ENCODE assay signal across 36 cellular contexts in the genomic region with DNA sequence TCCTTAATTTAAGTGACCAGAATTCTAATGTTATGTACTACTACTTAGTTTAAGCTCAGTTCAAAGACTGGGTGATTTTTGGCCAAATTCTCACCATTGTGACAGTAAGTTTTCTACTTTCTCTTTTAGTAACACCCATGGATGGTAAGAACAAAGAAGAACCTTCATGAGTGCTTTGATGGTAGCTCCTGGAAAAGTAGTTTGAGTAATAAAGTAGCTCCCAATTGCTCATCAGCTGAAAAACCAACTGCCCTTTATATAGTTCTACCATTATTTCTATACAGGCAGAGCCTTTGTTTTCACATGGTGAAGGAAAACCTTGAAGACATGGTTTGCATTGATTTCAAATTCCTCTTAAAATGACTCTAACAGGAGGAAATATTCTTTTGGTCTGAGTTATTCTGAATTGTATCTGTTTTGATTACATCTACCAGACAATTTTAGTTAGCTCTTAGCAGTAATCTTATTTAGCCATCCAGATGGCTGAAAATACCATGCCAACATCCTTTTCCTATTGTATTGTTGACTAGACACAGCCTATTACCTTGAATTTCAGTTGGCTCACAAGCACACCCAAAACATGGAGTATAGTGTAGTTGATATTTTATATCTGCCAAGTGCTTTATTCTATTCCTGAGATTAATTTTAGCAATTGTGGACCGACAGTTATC.
"Had no signal": no experiment of that assay in that cellular context is flagged by ENCODE, and none has a peak within 500 bp of the region (broad histone marks: within the 10 kb centered on the region; RNA-seq: fewer than 3 reads in every experiment).

No MANE protein-coding gene starts in this region.

- H3K9me3 ChIP-seq: MG63 had no signal

- H3K27ac ChIP-seq: PC-9, RWPE1 had no signal

- DNase-seq: activated CD4-positive, alpha-beta memory T cell treated with anti-CD3 and anti-CD28 coated beads for 36 hours; activated CD4-positive, alpha-beta T cell treated with anti-CD3 and anti-CD28 coated beads for 4 hours; activated CD4-positive, alpha-beta T cell treated with anti-CD3 and anti-CD28 coated beads, Interleukin-2, amount 50 U/mL, for 1 hour; activated gamma-delta T cell; activated naive CD4-positive, alpha-beta T cell treated with anti-CD3 and anti-CD28 coated beads for 36 hours; activated naive CD8-positive, alpha-beta T cell treated with anti-CD3 and anti-CD28 coated beads, Interleukin-2, amount 50 U/mL, for 24 hours; activated T-cell treated with anti-CD3 and anti-CD28 coated beads, Interleukin-2, amount 50 U/mL, for 1 hour; activated T-cell treated with anti-CD3 and anti-CD28 coated beads, Interleukin-2, amount 50 U/mL, for 72 hours; anterior cingulate cortex; Kasumi-1; KG1; MG63; NCI-H1048; NCI-H1105 treated with DMSO at 0.1 percent for 48 hours; NCI-H1436; NCI-H1694; NCI-H1930; NCI-H2081 treated with DMSO at 0.1 percent for 48 hours; NCI-H226; NCI-H446 treated with DMSO at 0.1 percent for 48 hours; NCI-H69; NK-92 treated with Interleukin-12 subunit alpha and Interleukin-12 subunit beta, amount 100 ng/mL, for 24 hours; PC-9; SIG-M5 had no signal

- FAIRE-seq: bronchial epithelial cell, RCC 7860, TTC549 had no signal

- H3K27ac Mint-ChIP-seq: activated CD4-positive, alpha-beta memory T cell treated with anti-CD3 and anti-CD28 coated beads for 36 hours; activated naive CD4-positive, alpha-beta T cell treated with anti-CD3 and anti-CD28 coated beads for 36 hours; activated naive CD8-positive, alpha-beta T cell; activated naive CD8-positive, alpha-beta T cell treated with anti-CD3 and anti-CD28 coated beads, Interleukin-2, amount 50 U/mL, for 24 hours; activated T-cell treated with anti-CD3 and anti-CD28 coated beads, Interleukin-2, amount 50 U/mL, for 72 hours; activated T-helper 2 cell treated with anti-CD3 and anti-CD28 coated beads, Interferon-gamma antibody, Interleukin-2, Interleukin-4, amounts not matched to agents 10 μg/mL and 5 μg/mL and 100 μg/mL, durations not matched to agents 14 hours and 24 hours and 36 hours; T-helper 1 cell treated with Interleukin-12 subunit alpha and Interleukin-12 subunit beta and Interleukin-4 antibody, amounts not matched to agents 30 μg/mL and 1 μg/mL, for 36 hours; T-helper 2 cell treated with Interferon-gamma antibody and Interleukin-4, amounts not matched to agents 5 μg/mL and 100 μg/mL, for 36 hours; WTC11 had no signal

- ATAC-seq: activated CD4-positive, CD25-positive, alpha-beta regulatory T cell treated with anti-CD3 and anti-CD28 coated beads, Interleukin-2, amount 50 U/mL, for 24 hours; activated naive CD8-positive, alpha-beta T cell treated with anti-CD3 and anti-CD28 coated beads, Interleukin-2, amount 50 U/mL, for 24 hours; Right ventricle myocardium inferior; WTC11 had no signal

- H2AFZ ChIP-seq: PC-9 had no signal

- H3K4me2 ChIP-seq: PC-9 had no signal

- H3K36me3 Mint-ChIP-seq: activated CD4-positive, alpha-beta memory T cell treated with anti-CD3 and anti-CD28 coated beads for 36 hours; brain; WTC11 had no signal

- H3K27me3 ChIP-seq: MG63 had no signal

- H3K9me3 Mint-ChIP-seq: activated naive CD8-positive, alpha-beta T cell treated with anti-CD3 and anti-CD28 coated beads, Interleukin-2, amount 50 U/mL, for 24 hours; T-helper 2 cell treated with Interferon-gamma antibody and Interleukin-4, amounts not matched to agents 5 μg/mL and 100 μg/mL, for 36 hours had no signal

- H3K4me3 ChIP-seq: MG63, PC-9 had no signal

- H3K36me3 ChIP-seq: MG63 had no signal
